11 cellular contexts compared by ENCODE assay signal in the genomic region with DNA sequence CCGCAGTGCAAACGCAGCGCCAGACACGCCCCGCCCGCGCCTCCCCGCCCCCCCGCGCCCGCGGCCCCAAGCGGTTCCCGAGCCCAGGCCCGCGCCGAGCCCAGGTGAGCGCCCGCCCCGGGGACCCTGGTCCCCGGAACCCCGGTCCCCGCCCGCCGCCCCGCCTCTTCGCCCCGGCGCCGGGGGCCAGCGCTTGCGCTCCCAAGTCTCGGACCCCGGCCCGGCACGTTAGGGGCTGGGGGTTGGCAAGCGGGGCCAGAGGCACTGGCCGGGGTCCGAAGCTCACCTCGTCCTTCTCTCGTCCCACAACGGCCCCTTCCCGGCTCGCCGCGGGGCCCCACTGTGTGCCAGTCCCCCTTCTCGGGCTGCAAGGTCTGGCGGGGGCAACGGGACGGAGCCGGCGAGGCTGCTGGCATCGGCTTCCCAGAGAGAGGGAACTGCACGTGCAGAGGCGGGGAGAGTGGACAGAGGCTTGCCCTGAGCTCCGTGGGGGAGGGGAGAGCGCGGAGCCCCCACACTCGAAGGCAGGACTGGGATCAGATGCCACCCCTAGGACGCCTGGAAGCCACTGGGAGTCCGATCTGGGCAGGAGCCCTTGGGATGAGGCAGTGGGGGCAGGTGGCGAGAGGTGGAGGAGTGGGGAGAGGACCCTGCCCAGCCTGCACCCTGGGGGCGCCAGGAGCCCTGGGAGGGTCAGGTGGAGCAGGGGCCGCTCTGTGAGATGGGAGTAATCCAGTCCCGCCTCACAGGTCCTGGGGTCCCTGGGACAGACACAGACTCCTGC. TPM values are rescaled to one million over a fixed set of nuclear protein-coding genes. Genes with fewer than 3 reads are reported as not detected.
DNase-seq lines count a peak whose midpoint lies in the region; ATAC-seq, FAIRE-seq and TF ChIP-seq lines count a peak whose summit lies in the region.
"Had no signal": no experiment of that assay in that cellular context is flagged by ENCODE, and none has a peak within 500 bp of the region (broad histone marks: within the 10 kb centered on the region; RNA-seq: fewer than 3 reads in every experiment).

No MANE protein-coding gene starts in this region.

- H3K27me3 Mint-ChIP-seq in natural killer cell (ENCODE audit: low read depth in 2 of 2) (peaks cover 6 to 10% of the 10 kb centered on the region in 2 donors), endodermal cell (ENCODE audit: insufficient read depth) (peaks cover 81% of the 10 kb centered on the region), nephron progenitor cell (ENCODE audit: low read depth, poor library complexity) (peaks cover 60% of the 10 kb centered on the region)
- H3K27me3 Mint-ChIP-seq in natural killer cell treated with Interleukin-12 subunit alpha and Interleukin-12 subunit beta and Interleukin-15 and Interleukin-18, amount 100 ng/mL, for 72 hours = peaks cover 7 to 8% of the 10 kb centered on the region in 2 donors

- H3K27ac ChIP-seq in endodermal cell (ENCODE audit: low read depth, low read length) = no peak overlapping the region

- peak in 2 of 3 donors; percentile 37 to 56 for ATAC-seq in natural killer cell
- no peak for ATAC-seq in natural killer cell treated with Interleukin-12 subunit alpha and Interleukin-12 subunit beta and Interleukin-15 and Interleukin-18, amount 100 ng/mL, for 72 hours
- ATAC-seq in GM19328 (IDR thresholded peaks at IDR 0.05; ENCODE audit: unreplicated experiment) = no peak

- H3K4me3 ChIP-seq in endodermal cell (ENCODE audit: low read length) = no peak overlapping the region

- H3K27ac Mint-ChIP-seq in natural killer cell = peak overlapping the region in 1 of 2 donors; percentile 60
- no peak overlapping the region for H3K27ac Mint-ChIP-seq in natural killer cell treated with Interleukin-12 subunit alpha and Interleukin-12 subunit beta and Interleukin-15 and Interleukin-18, amount 100 ng/mL, for 72 hours
- H3K27ac Mint-ChIP-seq in endodermal cell = no peak overlapping the region
- H3K27ac Mint-ChIP-seq in nephron progenitor cell = no peak overlapping the region

- H3K4me1 Mint-ChIP-seq in natural killer cell (peaks cover 5 to 11% of the 10 kb centered on the region in 2 donors), endodermal cell (peaks cover 6% of the 10 kb centered on the region), nephron progenitor cell (peaks cover 16% of the 10 kb centered on the region)
- H3K4me1 Mint-ChIP-seq in natural killer cell treated with Interleukin-12 subunit alpha and Interleukin-12 subunit beta and Interleukin-15 and Interleukin-18, amount 100 ng/mL, for 72 hours (ENCODE audit: low read depth in 2 of 2) = peaks cover 5 to 15% of the 10 kb centered on the region in 2 donors

- H3K9ac ChIP-seq in endodermal cell (ENCODE audit: extremely low read depth, low read length, poor library complexity, severe bottlenecking) = no peak overlapping the region

- H3K9me3 ChIP-seq in endodermal cell (ENCODE audit: control insufficient read depth, low read length) = no peaks in the 10 kb centered on the region

- no peak for TF ChIP-seq CTCF in natural killer cell (IDR thresholded peaks at IDR 0.05)
- TF ChIP-seq CTCF in endodermal cell (conservative IDR thresholded peaks at IDR 0.05) = no peak
- TF ChIP-seq CTCF in nephron progenitor cell (IDR thresholded peaks at IDR 0.05) = no peak

- H3K36me3 ChIP-seq in endodermal cell (ENCODE audit: control insufficient read depth, insufficient read depth, low read length) = no peaks in the 10 kb centered on the region

- peaks cover 74% of the 10 kb centered on the region for H3K27me3 ChIP-seq in endodermal cell (ENCODE audit: control insufficient read depth, insufficient read depth, low read length, poor library complexity, severe bottlenecking)

- H3K9me3 Mint-ChIP-seq in natural killer cell = no peaks in the 10 kb centered on the region
- H3K9me3 Mint-ChIP-seq in natural killer cell treated with Interleukin-12 subunit alpha and Interleukin-12 subunit beta and Interleukin-15 and Interleukin-18, amount 100 ng/mL, for 72 hours = no peaks in the 10 kb centered on the region
- H3K9me3 Mint-ChIP-seq in endodermal cell = no peaks in the 10 kb centered on the region
- no peaks in the 10 kb centered on the region for H3K9me3 Mint-ChIP-seq in nephron progenitor cell

- FAIRE-seq in RCC 7860 (lab: Jason Lieb, UNC) = no peak

- H3K36me3 Mint-ChIP-seq in natural killer cell = no peaks in the 10 kb centered on the region
- no peaks in the 10 kb centered on the region for H3K36me3 Mint-ChIP-seq in natural killer cell treated with Interleukin-12 subunit alpha and Interleukin-12 subunit beta and Interleukin-15 and Interleukin-18, amount 100 ng/mL, for 72 hours
- H3K36me3 Mint-ChIP-seq in endodermal cell (ENCODE audit: low read depth) = no peaks in the 10 kb centered on the region
- no peaks in the 10 kb centered on the region for H3K36me3 Mint-ChIP-seq in nephron progenitor cell (ENCODE audit: low read depth)

- 15 to 29% methylated on average over 16 to 65 of the region's 65 CpGs for WGBS in endodermal cell (ENCODE audit: insufficient coverage in 1 of 2, insufficient read length in 1 of 2), 2 experiments

- H3K4me3 Mint-ChIP-seq in natural killer cell (peak overlapping the region; percentile 68), endodermal cell (peak overlapping the region; percentile 37), nephron progenitor cell (peak overlapping the region; percentile 54)
- H3K4me3 Mint-ChIP-seq in natural killer cell treated with Interleukin-12 subunit alpha and Interleukin-12 subunit beta and Interleukin-15 and Interleukin-18, amount 100 ng/mL, for 72 hours = no peak overlapping the region

- peaks cover 4% of the 10 kb centered on the region for H3K4me1 ChIP-seq in endodermal cell (ENCODE audit: control insufficient read depth, insufficient read depth, low read length)

- DNase-seq in natural killer cell (no peak), endodermal cell (peak; percentile 65), nephron progenitor cell (peak; percentile 46), NCI-H2196 treated with DMSO at 0.1 percent for 48 hours (lab: John Stamatoyannopoulos, UW; ENCODE audit: unreplicated experiment) (no peak), RCC 7860 (ENCODE audit: low spot score) (no peak), nucleus accumbens (lab: John Stamatoyannopoulos, UW) (no peak)
- no peak for DNase-seq in natural killer cell treated with Interleukin-12 subunit alpha and Interleukin-12 subunit beta and Interleukin-15 and Interleukin-18, amount 100 ng/mL, for 72 hours (ENCODE audit: low spot score)
- DNase-seq: activated effector memory CD4-positive, alpha-beta T cell treated with Interleukin-2 at 50 U/mL for 16 hours; SHP77 had no signal

- intact Hi-C loops in natural killer cell (cut with micrococcal nuclease) = no loop called here

RNA-seq across cellular contexts. Expression of gene AIFM3, which starts 1.8 kb away (rescaled TPM):
- total RNA-seq in natural killer cell (1 to 10 TPM; 1.5 to 2.3 (median 2.2) TPM), endodermal cell (1 to 10 TPM; 1.8 to 2.7 TPM)
- total RNA-seq in natural killer cell treated with Interleukin-12 subunit alpha and Interleukin-12 subunit beta and Interleukin-15 and Interleukin-18, amount 100 ng/mL, for 72 hours = 1 to 10 TPM in 1 of 2 donors, not detected in 1; 1.5 TPM
- polyA plus RNA-seq in endodermal cell (2013, experiment 1 of 2) = 0.43 TPM
- polyA plus RNA-seq in endodermal cell (2013, experiment 2 of 2) = 0.70 TPM
- total RNA-seq: HT1080 had no signal

RNA-seq across cellular contexts. Expression of gene LZTR1, which starts 16.8 kb away (rescaled TPM):
- 10 to 100 TPM; 71.9 to 85.0 (median 82.0) TPM for total RNA-seq in natural killer cell
- 100 to 1,000 TPM in 1 of 2 donors, 10 to 100 TPM in 1; 76.2 to 133 TPM for total RNA-seq in natural killer cell treated with Interleukin-12 subunit alpha and Interleukin-12 subunit beta and Interleukin-15 and Interleukin-18, amount 100 ng/mL, for 72 hours
- total RNA-seq in endodermal cell = 10 to 100 TPM; 56.5 to 73.2 TPM
- 38.3 TPM for polyA plus RNA-seq in endodermal cell (2013, experiment 1 of 2)
- 33.0 TPM for polyA plus RNA-seq in endodermal cell (2013, experiment 2 of 2)

RNA-seq across cellular contexts. Expression of gene THAP7, which starts 36.6 kb away (rescaled TPM):
- total RNA-seq in natural killer cell (10 to 100 TPM; 24.1 to 40.0 (median 26.8) TPM), endodermal cell (10 to 100 TPM; 16.6 to 19.6 TPM)
- total RNA-seq in natural killer cell treated with Interleukin-12 subunit alpha and Interleukin-12 subunit beta and Interleukin-15 and Interleukin-18, amount 100 ng/mL, for 72 hours = 10 to 100 TPM; 20.4 to 30.7 TPM
- 21.8 TPM for polyA plus RNA-seq in endodermal cell (2013, experiment 1 of 2)
- 21.4 TPM for polyA plus RNA-seq in endodermal cell (2013, experiment 2 of 2)

RNA-seq across cellular contexts. Expression of gene CRKL, which starts 48.1 kb away (rescaled TPM):
- total RNA-seq in natural killer cell (10 to 100 TPM; 50.7 to 71.2 (median 67.4) TPM), endodermal cell (100 to 1,000 TPM in 1 of 2 donors, 10 to 100 TPM in 1; 89.5 to 104 TPM)
- 100 to 1,000 TPM in 1 of 2 donors, 10 to 100 TPM in 1; 78.4 to 105 TPM for total RNA-seq in natural killer cell treated with Interleukin-12 subunit alpha and Interleukin-12 subunit beta and Interleukin-15 and Interleukin-18, amount 100 ng/mL, for 72 hours
- 50.0 TPM for polyA plus RNA-seq in endodermal cell (2013, experiment 1 of 2)
- polyA plus RNA-seq in endodermal cell (2013, experiment 2 of 2) = 52.3 TPM

RNA-seq across cellular contexts. Expression of gene P2RX6, which starts 49.7 kb away (rescaled TPM):
- total RNA-seq in natural killer cell = under 1 TPM; 0.14 to 0.93 (median 0.18) TPM
- not detected for total RNA-seq in natural killer cell treated with Interleukin-12 subunit alpha and Interleukin-12 subunit beta and Interleukin-15 and Interleukin-18, amount 100 ng/mL, for 72 hours
- 1 to 10 TPM in 1 of 2 donors, under 1 TPM in 1; 0.73 to 1.9 TPM for total RNA-seq in endodermal cell
- polyA plus RNA-seq in endodermal cell (2013, experiment 1 of 2) = 1.4 TPM
- polyA plus RNA-seq in endodermal cell (2013, experiment 2 of 2) = 1.3 TPM

Comparison
In these comparisons a context has a peak if more than half of its experiments do, and no peak if none do; other contexts are left out.
1. ATAC-seq: peak in natural killer cell (2 of 3); none in natural killer cell treated with Interleukin-12 subunit alpha and Interleukin-12 subunit beta and Interleukin-15 and Interleukin-18, amount 100 ng/mL, for 72 hours (0 of 2) and GM19328 (single experiment).
2. DNase-seq: peak in endodermal cell (single experiment) and nephron progenitor cell (single experiment); none in natural killer cell (single experiment), natural killer cell treated with Interleukin-12 subunit alpha and Interleukin-12 subunit beta and Interleukin-15 and Interleukin-18, amount 100 ng/mL, for 72 hours (single experiment), NCI-H2196 treated with DMSO at 0.1 percent for 48 hours (single experiment), RCC 7860 (single experiment) and nucleus accumbens (0 of 56).